In the genomic region with DNA sequence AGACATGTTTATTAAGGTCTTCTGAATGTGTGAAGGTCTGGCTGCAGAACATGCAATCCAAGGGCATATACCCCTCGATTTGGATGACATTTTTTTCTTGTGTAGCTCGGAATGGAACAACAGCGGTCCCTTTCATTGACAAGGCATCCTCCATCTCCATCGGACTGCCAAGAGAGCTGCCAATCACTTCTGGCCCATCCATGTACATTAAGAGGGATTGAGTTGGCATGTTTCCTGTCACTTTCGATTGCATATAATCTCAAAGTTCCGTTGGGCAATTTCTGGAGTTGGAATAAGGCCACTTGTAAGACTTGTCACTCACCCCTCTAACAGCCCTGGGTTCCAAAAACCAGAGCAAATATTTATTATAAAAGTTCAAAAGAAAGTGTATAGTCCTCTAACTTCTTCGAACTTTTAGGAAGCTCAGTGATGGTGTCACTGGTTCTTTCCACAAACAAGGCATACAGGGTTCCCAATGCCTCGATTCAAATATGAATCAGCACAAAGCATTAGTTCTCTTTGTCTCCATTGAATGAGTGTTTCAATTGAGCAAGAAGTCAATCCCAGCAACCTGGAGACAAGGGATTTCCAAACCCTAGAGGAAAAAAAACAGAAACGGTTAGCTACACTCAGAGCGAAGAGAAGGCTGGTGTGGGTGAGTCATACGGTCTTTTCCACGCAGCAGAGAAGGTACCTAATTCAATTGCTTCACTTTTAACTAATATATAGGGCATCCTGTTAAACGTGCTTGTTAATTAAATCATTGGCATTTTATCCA, we compare ENCODE assay signal across 8 cellular contexts. TPM values are rescaled to one million over a fixed set of nuclear protein-coding genes. Genes with fewer than 3 reads are reported as not detected.
DNase-seq lines count a peak whose midpoint lies in the region; ATAC-seq and TF ChIP-seq lines count a peak whose summit lies in the region.

No MANE protein-coding gene starts in this region.

- no peaks in the 10 kb centered on the region for H3K9me3 ChIP-seq in A673 (ENCODE audit: low read depth, low read length, poor library complexity, severe bottlenecking)
- no peaks in the 10 kb centered on the region for H3K9me3 ChIP-seq in endodermal cell (ENCODE audit: control insufficient read depth, low read length)

- ATAC-seq in HG02759 (IDR thresholded peaks at IDR 0.05; ENCODE audit: unreplicated experiment) (peak; percentile 40), GM18511 (IDR thresholded peaks at IDR 0.05; ENCODE audit: unreplicated experiment) (no peak)

- peaks cover 62% of the 10 kb centered on the region for H3K36me3 Mint-ChIP-seq in T-helper 2 cell treated with Interferon-gamma antibody and Interleukin-4, amounts not matched to agents 5 μg/mL and 100 μg/mL, for 36 hours (ENCODE audit: low read depth)
- H3K36me3 Mint-ChIP-seq in endodermal cell (ENCODE audit: low read depth) (peaks cover 43% of the 10 kb centered on the region), nephron progenitor cell (ENCODE audit: low read depth) (peaks cover 26% of the 10 kb centered on the region)

- peak overlapping the region; percentile 84 for H3K4me3 Mint-ChIP-seq in T-helper 2 cell treated with Interferon-gamma antibody and Interleukin-4, amounts not matched to agents 5 μg/mL and 100 μg/mL, for 36 hours
- H3K4me3 Mint-ChIP-seq in endodermal cell (no peak overlapping the region), nephron progenitor cell (no peak overlapping the region)

- peak overlapping the region; percentile 91 for H3K27ac Mint-ChIP-seq in T-helper 2 cell treated with Interferon-gamma antibody and Interleukin-4, amounts not matched to agents 5 μg/mL and 100 μg/mL, for 36 hours
- H3K27ac Mint-ChIP-seq in endodermal cell (peak overlapping the region; percentile 65), nephron progenitor cell (peak overlapping the region; percentile 83)

- no peak overlapping the region for H3K9ac ChIP-seq in endodermal cell (ENCODE audit: extremely low read depth, low read length, poor library complexity, severe bottlenecking)

- POLR2A ChIA-PET in A673 (lab: Charles Lee; ENCODE audit: low non-redundant PET), result no interaction called here

- H3K27me3 Mint-ChIP-seq in T-helper 2 cell treated with Interferon-gamma antibody and Interleukin-4, amounts not matched to agents 5 μg/mL and 100 μg/mL, for 36 hours (ENCODE audit: low read depth), result no peaks in the 10 kb centered on the region
- no peaks in the 10 kb centered on the region for H3K27me3 Mint-ChIP-seq in endodermal cell (ENCODE audit: insufficient read depth)
- no peaks in the 10 kb centered on the region for H3K27me3 Mint-ChIP-seq in nephron progenitor cell (ENCODE audit: low read depth, poor library complexity)

- intact Hi-C loops in A673 (cut with micrococcal nuclease; ENCODE audit: unreplicated experiment), result no loop called here

- 85 to 88% methylated on average over 9 to 13 of the region's 13 CpGs for WGBS in endodermal cell (ENCODE audit: insufficient coverage in 1 of 2, insufficient read length in 1 of 2), 2 experiments

- DNase-seq in A673 (ENCODE audit: low spot score) (peak; percentile 57), endodermal cell (peak; percentile 13), nephron progenitor cell (no peak), NCI-H69 (lab: John Stamatoyannopoulos, UW) (no peak), NCI-H2196 (lab: John Stamatoyannopoulos, UW; ENCODE audit: unreplicated experiment) (no peak)
- peak; percentile 55 for DNase-seq in T-helper 2 cell treated with Interferon-gamma antibody and Interleukin-4, amounts not matched to agents 5 μg/mL and 100 μg/mL, for 36 hours (ENCODE audit: low spot score)

- BruUV-seq in A673 (replicated peaks; lab: Mats Ljungman, UMichigan), result TSS peak; percentile 11

- H3K27me3 ChIP-seq in A673 (replicated peaks; ENCODE audit: insufficient read depth, low read depth, low read length, poor library complexity), result no peaks in the 10 kb centered on the region
- no peaks in the 10 kb centered on the region for H3K27me3 ChIP-seq in endodermal cell (ENCODE audit: control insufficient read depth, insufficient read depth, low read length, poor library complexity, severe bottlenecking)

- peak overlapping the region; percentile 15 for H3K27ac ChIP-seq in A673 (ENCODE audit: low read depth, low read length, poor library complexity, severe bottlenecking)
- H3K27ac ChIP-seq in endodermal cell (ENCODE audit: low read depth, low read length), result no peak overlapping the region

- H3K9me3 Mint-ChIP-seq in T-helper 2 cell treated with Interferon-gamma antibody and Interleukin-4, amounts not matched to agents 5 μg/mL and 100 μg/mL, for 36 hours, result no peaks in the 10 kb centered on the region
- H3K9me3 Mint-ChIP-seq in endodermal cell (no peaks in the 10 kb centered on the region), nephron progenitor cell (no peaks in the 10 kb centered on the region)

- H3K4me3 ChIP-seq in A673 (ENCODE audit: low read depth, low read length, poor library complexity, severe bottlenecking) (no peak overlapping the region), endodermal cell (ENCODE audit: low read length) (no peak overlapping the region)

- H3K4me1 ChIP-seq in A673 (ENCODE audit: insufficient read depth, low read length, poor library complexity, severe bottlenecking) (peaks cover 50% of the 10 kb centered on the region), endodermal cell (ENCODE audit: control insufficient read depth, insufficient read depth, low read length) (peaks cover 28% of the 10 kb centered on the region)

- TF ChIP-seq CTCF in A673 (conservative IDR thresholded peaks at IDR 0.05; ENCODE audit: low read depth, low read length) (no peak), endodermal cell (conservative IDR thresholded peaks at IDR 0.05) (no peak), nephron progenitor cell (IDR thresholded peaks at IDR 0.05) (no peak)

- H3K36me3 ChIP-seq in A673 (ENCODE audit: insufficient read depth, low read length, poor library complexity, severe bottlenecking) (peaks cover 31% of the 10 kb centered on the region), endodermal cell (ENCODE audit: control insufficient read depth, insufficient read depth, low read length) (peaks cover 51% of the 10 kb centered on the region)

- H3K4me1 Mint-ChIP-seq in T-helper 2 cell treated with Interferon-gamma antibody and Interleukin-4, amounts not matched to agents 5 μg/mL and 100 μg/mL, for 36 hours (ENCODE audit: low read depth), result peaks cover 76% of the 10 kb centered on the region
- H3K4me1 Mint-ChIP-seq in endodermal cell (peaks cover 75% of the 10 kb centered on the region), nephron progenitor cell (peaks cover 62% of the 10 kb centered on the region)

- CTCF ChIA-PET in A673 (lab: Charles Lee), result no interaction called here

RNA-seq across cellular contexts. Expression of a gene that starts 10.9 kb away (rescaled TPM):
- total RNA-seq in A673 (2021) (27.0 and 37.7 TPM in 2 replicates), endodermal cell (100 to 1,000 TPM; 100 to 123 TPM)
- 45.7 TPM for polyA plus RNA-seq in endodermal cell (2013, experiment 1 of 2)
- 46.1 TPM for polyA plus RNA-seq in endodermal cell (2013, experiment 2 of 2)

Comparison
In these comparisons a context has a peak if more than half of its experiments do, and no peak if none do; other contexts are left out.
1. DNase-seq: peak in A673 (single experiment), T-helper 2 cell treated with Interferon-gamma antibody and Interleukin-4, amounts not matched to agents 5 μg/mL and 100 μg/mL, for 36 hours (single experiment) and endodermal cell (single experiment); none in nephron progenitor cell (single experiment), NCI-H69 (single experiment) and NCI-H2196 (single experiment).
2. Peak in every context shown above with its lines, with median percentiles within 50 percentile points of each other: H3K27ac Mint-ChIP-seq.